In the genomic region with DNA sequence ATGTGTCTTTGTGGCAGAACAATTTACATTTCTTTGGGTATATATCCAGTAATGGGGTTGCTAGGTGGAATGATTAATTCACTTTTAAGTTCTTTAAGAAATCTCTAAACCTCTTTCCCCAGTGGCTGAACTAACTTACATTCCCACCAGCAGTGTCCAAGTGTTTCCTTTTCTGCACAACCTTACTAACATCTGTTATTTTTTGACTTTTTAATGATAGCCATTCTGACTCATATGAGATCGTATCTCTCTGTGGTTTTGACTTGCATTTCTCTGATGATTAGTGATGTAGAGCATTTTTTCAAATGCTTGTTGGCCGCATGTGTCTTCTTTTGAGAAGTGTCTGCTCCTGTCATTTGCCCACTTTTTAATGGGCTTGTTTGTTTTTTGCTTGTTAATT, we compare ENCODE assay signal across 11 cellular contexts. TPM values are rescaled to one million over a fixed set of nuclear protein-coding genes. Genes with fewer than 3 reads are reported as not detected.
DNase-seq lines count a peak whose midpoint lies in the region; ATAC-seq, FAIRE-seq and TF ChIP-seq lines count a peak whose summit lies in the region.
"Had no signal": no experiment of that assay in that cellular context is flagged by ENCODE, and none has a peak within 500 bp of the region (broad histone marks: within the 10 kb centered on the region; RNA-seq: fewer than 3 reads in every experiment).

No MANE protein-coding gene starts in this region.

- no peak for TF ChIP-seq RAD21 in A549 (conservative IDR thresholded peaks at IDR 0.05 in 1 of 2, IDR thresholded peaks at IDR 0.05 in 1 of 2)

- DNase-seq in A549 (ENCODE audit: low read depth in 1 of 2, low spot score in 1 of 2) (peak in 1 of 2 experiments; percentile 10), amniotic stem cell (lab: John Stamatoyannopoulos, UW) (peak; percentile 17), NCI-H2227 (lab: John Stamatoyannopoulos, UW; ENCODE audit: unreplicated experiment) (no peak), thyroid gland (no peak)
- no peak for DNase-seq in activated naive CD4-positive, alpha-beta T cell treated with anti-CD3 and anti-CD28 coated beads for 36 hours
- DNase-seq: activated CD4-positive, alpha-beta memory T cell treated with anti-CD3 and anti-CD28 coated beads, Interleukin-2, amount 10 ng/mL, durations not matched to agents 7 days and 5 days; stimulated activated CD4-positive, alpha-beta T cell treated with anti-CD3 and anti-CD28 coated beads, Interleukin-15, amount 100 ng/mL, for 24 hours had no signal

- no peak overlapping the region for H3K4me3 Mint-ChIP-seq in activated naive CD4-positive, alpha-beta T cell treated with anti-CD3 and anti-CD28 coated beads for 36 hours
- H3K4me3 Mint-ChIP-seq: activated CD4-positive, alpha-beta memory T cell treated with anti-CD3 and anti-CD28 coated beads, Interleukin-2, amount 10 ng/mL, durations not matched to agents 7 days and 5 days; CD4-positive, CD25-positive, alpha-beta regulatory T cell had no signal

- no peak overlapping the region for H3K4me2 ChIP-seq in A549

- H3K27ac ChIP-seq in A549 (no peak overlapping the region), thyroid gland (no peak overlapping the region)

- intact Hi-C loops in activated naive CD4-positive, alpha-beta T cell treated with anti-CD3 and anti-CD28 coated beads for 36 hours (cut with micrococcal nuclease): no loop called here
- intact Hi-C loops in thyroid gland (cut with DNase I): no loop called here

- no peak overlapping the region for H3K27ac Mint-ChIP-seq in activated naive CD4-positive, alpha-beta T cell treated with anti-CD3 and anti-CD28 coated beads for 36 hours
- H3K27ac Mint-ChIP-seq: activated CD4-positive, alpha-beta memory T cell treated with anti-CD3 and anti-CD28 coated beads, Interleukin-2, amount 10 ng/mL, durations not matched to agents 7 days and 5 days had no signal

- H3K36me3 ChIP-seq in thyroid gland: no peaks in the 10 kb centered on the region

- no peaks in the 10 kb centered on the region for H3K4me1 Mint-ChIP-seq in activated naive CD4-positive, alpha-beta T cell treated with anti-CD3 and anti-CD28 coated beads for 36 hours (ENCODE audit: low read depth)

- H3K9me3 Mint-ChIP-seq in activated naive CD4-positive, alpha-beta T cell treated with anti-CD3 and anti-CD28 coated beads for 36 hours: peaks cover 5% of the 10 kb centered on the region

- TF ChIP-seq CTCF in A549 (IDR thresholded peaks at IDR 0.05) (no peak), thyroid gland (IDR thresholded peaks at IDR 0.05) (no peak)

- no peak for FAIRE-seq in A549 (lab: Jason Lieb, UNC)

- 11% methylated on average over 2 of the region's 2 CpGs for WGBS in A549 (ENCODE audit: missing lambda C conversion rate)
- 78 to 80% methylated on average over 2 of the region's 2 CpGs for WGBS in thyroid gland, 2 donors

- POLR2A ChIA-PET in A549 (lab: Yijun Ruan, JAX): no interaction called here

- TF ChIP-seq POLR2A in A549 (IDR thresholded peaks at IDR 0.05; ENCODE audit: low read length) (no peak), thyroid gland (IDR thresholded peaks at IDR 0.05) (no peak)

- peaks cover 9% of the 10 kb centered on the region for H3K27me3 Mint-ChIP-seq in activated naive CD4-positive, alpha-beta T cell treated with anti-CD3 and anti-CD28 coated beads for 36 hours (ENCODE audit: low read depth)

- H3K4me1 ChIP-seq in A549 (0 out of 3 replicates have a peak, but pooled peaks cover 5% of the 10 kb centered on the region), thyroid gland (no peaks in the 10 kb centered on the region)

- H3K27me3 ChIP-seq in thyroid gland: no peaks in the 10 kb centered on the region

- peak in 1 of 2 experiments; percentile 44; a peak in 3 of 6 replicates for ATAC-seq in A549
- peak; percentile 48 for ATAC-seq in GM19328 (IDR thresholded peaks at IDR 0.05; ENCODE audit: unreplicated experiment)
- ATAC-seq in HG03159 (IDR thresholded peaks at IDR 0.05; ENCODE audit: unreplicated experiment): peak; percentile 55
- no peak for ATAC-seq in HG03280 (IDR thresholded peaks at IDR 0.05; ENCODE audit: unreplicated experiment)

- H3K4me3 ChIP-seq in A549 (no peak overlapping the region), thyroid gland (replicated peaks in 1 of 3) (no peak overlapping the region)

- TF ChIP-seq EP300 in A549 (IDR thresholded peaks at IDR 0.05): no peak

- CTCF ChIA-PET in A549 (lab: Yijun Ruan, JAX): no interaction called here
- CTCF ChIA-PET in activated naive CD4-positive, alpha-beta T cell treated with anti-CD3 and anti-CD28 coated beads for 36 hours (lab: Charles Lee): no interaction called here

- peaks cover 11% of the 10 kb centered on the region; the same call in 2 of the 3 replicates for H3K9me3 ChIP-seq in A549
- no peaks in the 10 kb centered on the region for H3K9me3 ChIP-seq in thyroid gland

- peaks cover 12% of the 10 kb centered on the region for H3K36me3 Mint-ChIP-seq in activated naive CD4-positive, alpha-beta T cell treated with anti-CD3 and anti-CD28 coated beads for 36 hours (ENCODE audit: low read depth)

TF ChIP-seq in A549, 52 proteins besides CTCF, POLR2A, EP300 and RAD21:
- TF ChIP-seq MYC (IDR thresholded peaks at IDR 0.05; ENCODE audit: borderline replicate concordance, low read length) (no peak), RARB (CRISPR knock-in tag; IDR thresholded peaks at IDR 0.05) (no peak), HDAC2 (IDR thresholded peaks at IDR 0.05) (no peak), GATA3 (IDR thresholded peaks at IDR 0.05; ENCODE audit: borderline replicate concordance) (peak; percentile 55; the same call in 1 of the 2 replicates), RCOR1 (IDR thresholded peaks at IDR 0.05; ENCODE audit: low read depth, low read length) (no peak), CBX8 (IDR thresholded peaks at IDR 0.05) (no peak)

RNA-seq across cellular contexts. Expression of gene PTH2R, which starts 43.1 kb away (rescaled TPM):
- polyA plus RNA-seq in A549 (2011; rRNA removed) (not detected in 2 replicates), A549 (2017; fragmentation: RNase III; extraction: RNeasy Plus Mini Kit Qiagen cat#74134 plus additional on column Dnase treatment) (not detected in 3 replicates)
- not detected in 2 replicates for polyA plus RNA-seq in A549 (2012; cell fraction: cytosol; rRNA removed)
- polyA plus RNA-seq in A549 (2012; cell fraction: nucleus; rRNA removed): not detected in 2 replicates
- polyA minus RNA-seq in A549 (2011; rRNA and poly(A)+ RNA removed): not detected in 2 replicates
- total RNA-seq in activated naive CD4-positive, alpha-beta T cell treated with anti-CD3 and anti-CD28 coated beads for 36 hours: not detected
- not detected for total RNA-seq in thyroid gland
- total RNA-seq: CD4-positive, CD25-positive, alpha-beta regulatory T cell had no signal
- polyA plus RNA-seq: CD4-positive, CD25-positive, alpha-beta regulatory T cell had no signal
